Comparison of ENCODE assay signal across 1 cellular context in genomic region chr1:155967410-155968400, GRCh38.
TF ChIP-seq lines count a peak whose summit lies in the region.

No MANE protein-coding gene starts in this region.

TF ChIP-seq in HepG2, 621 proteins besides CTCF, POLR2A, EP300 and RAD21 (continued from another document and continues in another):
- TF ChIP-seq ZNF709 (CRISPR knock-in tag; IDR thresholded peaks at IDR 0.05) (no peak), PBX2 (CRISPR knock-in tag; IDR thresholded peaks at IDR 0.05) (peak; percentile 54), ZNF644 (CRISPR knock-in tag; IDR thresholded peaks at IDR 0.05; ENCODE audit: low read depth) (peak; percentile 60; the same call in 1 of the 2 replicates), RFXANK (CRISPR knock-in tag; IDR thresholded peaks at IDR 0.05) (no peak), RBM39 (IDR thresholded peaks at IDR 0.05; ENCODE audit: low read depth, low read length, poor library complexity, severe bottlenecking) (peak; percentile 48), KLF12 (CRISPR knock-in tag; IDR thresholded peaks at IDR 0.05; ENCODE audit: borderline replicate concordance) (no peak), ZBTB21 (CRISPR knock-in tag; IDR thresholded peaks at IDR 0.05) (no peak), ISL2 (CRISPR knock-in tag; IDR thresholded peaks at IDR 0.05) (no peak), ZNF256 (CRISPR knock-in tag; conservative IDR thresholded peaks at IDR 0.05) (no peak; the same call in 1 of the 2 replicates), ZNF878 (CRISPR knock-in tag; IDR thresholded peaks at IDR 0.05) (peak; percentile 71; the same call in 1 of the 2 replicates), CBFB (CRISPR knock-in tag; IDR thresholded peaks at IDR 0.05) (no peak), RNF219 (CRISPR knock-in tag; IDR thresholded peaks at IDR 0.05) (no peak), ZNF414 (CRISPR knock-in tag; IDR thresholded peaks at IDR 0.05) (no peak), ZBED4 (CRISPR knock-in tag; IDR thresholded peaks at IDR 0.05; ENCODE audit: borderline replicate concordance) (peak; percentile 83; the same call in 1 of the 2 replicates), ZNF207 (IDR thresholded peaks at IDR 0.05; ENCODE audit: borderline replicate concordance) (no peak), ZBTB3 (CRISPR knock-in tag; IDR thresholded peaks at IDR 0.05; ENCODE audit: borderline replicate concordance, low read depth) (no peak; the same call in 1 of the 2 replicates), SOX5 (CRISPR knock-in tag; IDR thresholded peaks at IDR 0.05; ENCODE audit: borderline replicate concordance) (no peak), SUZ12 (IDR thresholded peaks at IDR 0.05; ENCODE audit: low read depth, low read length) (no peak), CCDC6 (CRISPR knock-in tag; IDR thresholded peaks at IDR 0.05) (0 out of 2 replicates have a peak, but pooled peaks have one; percentile 30), SPEN (CRISPR knock-in tag; IDR thresholded peaks at IDR 0.05; ENCODE audit: low read depth) (peak; percentile 77; the same call in 1 of the 2 replicates), SAFB2 (CRISPR knock-in tag; IDR thresholded peaks at IDR 0.05; ENCODE audit: borderline replicate concordance, low read depth) (no peak), PAF1 (CRISPR knock-in tag; IDR thresholded peaks at IDR 0.05) (no peak), TERF1 (CRISPR knock-in tag; IDR thresholded peaks at IDR 0.05) (no peak), DMAP1 (CRISPR knock-in tag; IDR thresholded peaks at IDR 0.05) (peak; percentile 58; the same call in 1 of the 2 replicates), TP53 (CRISPR knock-in tag; conservative IDR thresholded peaks at IDR 0.05) (no peak), HHEX (CRISPR knock-in tag; IDR thresholded peaks at IDR 0.05) (no peak), MTF1 (CRISPR knock-in tag; IDR thresholded peaks at IDR 0.05) (no peak), ZNF3 (CRISPR knock-in tag; IDR thresholded peaks at IDR 0.05) (no peak), ZNF557 (CRISPR knock-in tag; IDR thresholded peaks at IDR 0.05) (peak; percentile 15; the same call in 1 of the 2 replicates), CAMTA2 (CRISPR knock-in tag; IDR thresholded peaks at IDR 0.05; ENCODE audit: borderline replicate concordance) (no peak), U2AF2 (IDR thresholded peaks at IDR 0.05; ENCODE audit: low read depth, low read length) (no peak), ZFP82 (CRISPR knock-in tag; IDR thresholded peaks at IDR 0.05; ENCODE audit: borderline replicate concordance) (no peak; the same call in 1 of the 2 replicates), JUNB (CRISPR knock-in tag; IDR thresholded peaks at IDR 0.05; ENCODE audit: borderline replicate concordance) (no peak), HOXD1 (CRISPR knock-in tag; IDR thresholded peaks at IDR 0.05) (no peak), ZBTB4 (CRISPR knock-in tag; IDR thresholded peaks at IDR 0.05; ENCODE audit: borderline replicate concordance) (no peak), CCAR2 (optimal IDR thresholded peaks at IDR 0.05; ENCODE audit: low read depth, low read length) (no peak), CENPX (CRISPR knock-in tag; IDR thresholded peaks at IDR 0.05) (no peak), BRF2 (CRISPR knock-in tag; IDR thresholded peaks at IDR 0.05) (no peak), ONECUT2 (CRISPR knock-in tag; IDR thresholded peaks at IDR 0.05) (no peak), NCOR1 (IDR thresholded peaks at IDR 0.05; ENCODE audit: borderline replicate concordance, low read length) (0 out of 2 replicates have a peak, but pooled peaks have one; percentile 23), ZNF564 (CRISPR knock-in tag; IDR thresholded peaks at IDR 0.05) (peak; percentile 75; the same call in 1 of the 2 replicates), FOXA3 (CRISPR knock-in tag; IDR thresholded peaks at IDR 0.05) (peak; percentile 97), CERS6 (CRISPR knock-in tag; IDR thresholded peaks at IDR 0.05) (no peak), REXO4 (CRISPR knock-in tag; IDR thresholded peaks at IDR 0.05; ENCODE audit: borderline replicate concordance) (no peak), FIP1L1 (IDR thresholded peaks at IDR 0.05; ENCODE audit: borderline replicate concordance, insufficient read depth, low read depth, low read length) (no peak), HOMEZ (CRISPR knock-in tag; IDR thresholded peaks at IDR 0.05; ENCODE audit: low read depth) (no peak), SNAI1 (CRISPR knock-in tag; IDR thresholded peaks at IDR 0.05; ENCODE audit: borderline replicate concordance) (no peak), ARID3A (IDR thresholded peaks at IDR 0.05; ENCODE audit: low read depth, low read length) (no peak), KLF6 (CRISPR knock-in tag; IDR thresholded peaks at IDR 0.05) (peak; percentile 81), ZNF850 (CRISPR knock-in tag; conservative IDR thresholded peaks at IDR 0.05) (no peak), NAIF1 (CRISPR knock-in tag; IDR thresholded peaks at IDR 0.05; ENCODE audit: borderline replicate concordance) (no peak)
